8 cellular contexts compared by ENCODE assay signal in genomic region chr11:65264747-65265146, GRCh38. TPM values are rescaled to one million over a fixed set of nuclear protein-coding genes. Genes with fewer than 3 reads are reported as not detected.
DNase-seq lines count a peak whose midpoint lies in the region; ATAC-seq and TF ChIP-seq lines count a peak whose summit lies in the region.
"Not testable (repeated sequence)": the region's sequence is repeated elsewhere in the genome, so short reads cannot be mapped to it uniquely, and the experiment has no call there.

No MANE protein-coding gene starts in this region.

- not testable (repeated sequence) for H3K27me3 Mint-ChIP-seq in T-helper 1 cell treated with Interleukin-12 subunit alpha and Interleukin-12 subunit beta and Interleukin-4 antibody, amounts not matched to agents 30 μg/mL and 1 μg/mL, for 36 hours (ENCODE audit: low read depth); activated CD8-positive, alpha-beta T cell treated with anti-CD3 and anti-CD28 coated beads for 36 hours; activated naive CD4-positive, alpha-beta T cell treated with anti-CD3 and anti-CD28 coated beads for 36 hours (ENCODE audit: low read depth); brain; natural killer cell (ENCODE audit: low read depth in 2 of 2); stimulated activated naive CD8-positive, alpha-beta T cell treated with anti-CD3 and anti-CD28 coated beads, Interleukin-15, amount 100 ng/mL, for 72 hours

- not testable (repeated sequence) for H3K9me3 Mint-ChIP-seq in T-helper 1 cell treated with Interleukin-12 subunit alpha and Interleukin-12 subunit beta and Interleukin-4 antibody, amounts not matched to agents 30 μg/mL and 1 μg/mL, for 36 hours; activated CD8-positive, alpha-beta T cell treated with anti-CD3 and anti-CD28 coated beads for 36 hours; activated naive CD4-positive, alpha-beta T cell treated with anti-CD3 and anti-CD28 coated beads for 36 hours; brain; natural killer cell; stimulated activated naive CD8-positive, alpha-beta T cell treated with anti-CD3 and anti-CD28 coated beads, Interleukin-15, amount 100 ng/mL, for 72 hours

- peaks cover 24% of the 10 kb centered on the region for H3K36me3 Mint-ChIP-seq in T-helper 1 cell treated with Interleukin-12 subunit alpha and Interleukin-12 subunit beta and Interleukin-4 antibody, amounts not matched to agents 30 μg/mL and 1 μg/mL, for 36 hours (ENCODE audit: low read depth)
- H3K36me3 Mint-ChIP-seq in activated CD8-positive, alpha-beta T cell treated with anti-CD3 and anti-CD28 coated beads for 36 hours (ENCODE audit: low read depth), result peaks cover 46% of the 10 kb centered on the region
- peaks cover 53% of the 10 kb centered on the region for H3K36me3 Mint-ChIP-seq in activated naive CD4-positive, alpha-beta T cell treated with anti-CD3 and anti-CD28 coated beads for 36 hours (ENCODE audit: low read depth)
- H3K36me3 Mint-ChIP-seq in brain, result peaks cover 14% of the 10 kb centered on the region
- not testable (repeated sequence) for H3K36me3 Mint-ChIP-seq in natural killer cell

- not testable (repeated sequence) for H3K27ac ChIP-seq in BLaER1 treated with 17β-estradiol and CSF1 and Interleukin-3, amounts not matched to agents 10 nM and 100 nM; DOHH2 (ENCODE audit: low read depth, low read length)

- H3K4me2 ChIP-seq in BLaER1 treated with 17β-estradiol and CSF1 and Interleukin-3, amounts not matched to agents 10 nM and 100 nM, result peak overlapping the region in 6 of 11 experiments; percentile 6 to 96 (median 94); a peak in 4 of 22 replicates
- H3K4me2 ChIP-seq in DOHH2 (ENCODE audit: low read length), result peak overlapping the region; percentile 3; the same call in 1 of the 2 replicates

- H3K79me2 ChIP-seq in DOHH2 (ENCODE audit: control insufficient read depth, low read length), result peaks cover 64% of the 10 kb centered on the region

- not testable (repeated sequence) for H3K4me3 ChIP-seq in BLaER1 treated with 17β-estradiol and CSF1 and Interleukin-3, amounts not matched to agents 10 nM and 100 nM; DOHH2 (ENCODE audit: low read length)

- H3F3A ChIP-seq in DOHH2 (ENCODE audit: control insufficient read depth, insufficient read depth), result not testable (repeated sequence)

- TF ChIP-seq CTCF in DOHH2 (IDR thresholded peaks at IDR 0.05; ENCODE audit: low read depth, low read length, poor library complexity, severe bottlenecking); activated CD8-positive, alpha-beta T cell treated with anti-CD3 and anti-CD28 coated beads for 36 hours (IDR thresholded peaks at IDR 0.05); brain (conservative IDR thresholded peaks at IDR 0.05); natural killer cell (IDR thresholded peaks at IDR 0.05): not testable (repeated sequence)

- CTCF ChIA-PET in activated CD8-positive, alpha-beta T cell treated with anti-CD3 and anti-CD28 coated beads for 36 hours (lab: Charles Lee), result interaction anchor here (1.1 to 3.0 kb wide), 4 partner anchors 10 to 66 kb away, joined by 3 to 16 read pairs (median 11); no protein-coding TSS in a partner anchor
- CTCF ChIA-PET in activated naive CD4-positive, alpha-beta T cell treated with anti-CD3 and anti-CD28 coated beads for 36 hours (lab: Charles Lee), result interaction anchor here (1.1 to 2.1 kb wide), 3 partner anchors 9 to 37 kb away, joined by 3 to 8 read pairs (median 3); no protein-coding TSS in a partner anchor

- POLR2A ChIA-PET in activated CD8-positive, alpha-beta T cell treated with anti-CD3 and anti-CD28 coated beads for 36 hours (lab: Charles Lee), result interaction anchor here (1.1 kb wide), 1 partner anchor 158 kb away, joined by 3 read pairs; no protein-coding TSS in a partner anchor

- peaks cover 20 to 60% (median 54%) of the 10 kb centered on the region in 11 experiments; a peak in 21 of 22 replicates for H3K36me3 ChIP-seq in BLaER1 treated with 17β-estradiol and CSF1 and Interleukin-3, amounts not matched to agents 10 nM and 100 nM
- peaks cover 73% of the 10 kb centered on the region for H3K36me3 ChIP-seq in DOHH2 (ENCODE audit: control insufficient read depth, low read length)

- peaks cover 0 to 12% (median 0%) of the 10 kb centered on the region in 11 experiments; a peak in 2 of 22 replicates for H4K20me1 ChIP-seq in BLaER1 treated with 17β-estradiol and CSF1 and Interleukin-3, amounts not matched to agents 10 nM and 100 nM
- peaks cover 11% of the 10 kb centered on the region; the same call in 1 of the 2 replicates for H4K20me1 ChIP-seq in DOHH2 (ENCODE audit: control insufficient read depth, insufficient read depth, low read depth, low read length)

- H3K4me1 ChIP-seq in BLaER1 treated with 17β-estradiol and CSF1 and Interleukin-3, amounts not matched to agents 10 nM and 100 nM, result peaks cover 24 to 48% (median 38%) of the 10 kb centered on the region in 10 experiments
- peaks cover 28% of the 10 kb centered on the region for H3K4me1 ChIP-seq in DOHH2 (ENCODE audit: control insufficient read depth, low read length)

- H3K27me3 ChIP-seq in BLaER1 treated with 17β-estradiol and CSF1 and Interleukin-3, amounts not matched to agents 10 nM and 100 nM; DOHH2 (ENCODE audit: control insufficient read depth, low read length): not testable (repeated sequence)

- H3K9me3 ChIP-seq in BLaER1 treated with 17β-estradiol and CSF1 and Interleukin-3, amounts not matched to agents 10 nM and 100 nM (replicated peaks in 1 of 11); DOHH2 (ENCODE audit: control insufficient read depth, insufficient read depth, low read length): not testable (repeated sequence)

- H3K27ac Mint-ChIP-seq in T-helper 1 cell treated with Interleukin-12 subunit alpha and Interleukin-12 subunit beta and Interleukin-4 antibody, amounts not matched to agents 30 μg/mL and 1 μg/mL, for 36 hours, result peak overlapping the region; percentile 41
- H3K27ac Mint-ChIP-seq in activated CD8-positive, alpha-beta T cell treated with anti-CD3 and anti-CD28 coated beads for 36 hours; activated naive CD4-positive, alpha-beta T cell treated with anti-CD3 and anti-CD28 coated beads for 36 hours: not testable (repeated sequence)
- peak overlapping the region in 1 of 5 experiments; percentile 27 for H3K27ac Mint-ChIP-seq in brain
- peak overlapping the region in 1 of 2 donors; percentile 25 for H3K27ac Mint-ChIP-seq in natural killer cell
- H3K27ac Mint-ChIP-seq in stimulated activated naive CD8-positive, alpha-beta T cell treated with anti-CD3 and anti-CD28 coated beads, Interleukin-15, amount 100 ng/mL, for 72 hours, result peak overlapping the region in 1 of 2 donors; percentile 13

- peaks cover 34% of the 10 kb centered on the region for H3K4me1 Mint-ChIP-seq in T-helper 1 cell treated with Interleukin-12 subunit alpha and Interleukin-12 subunit beta and Interleukin-4 antibody, amounts not matched to agents 30 μg/mL and 1 μg/mL, for 36 hours (ENCODE audit: low read depth)
- H3K4me1 Mint-ChIP-seq in activated CD8-positive, alpha-beta T cell treated with anti-CD3 and anti-CD28 coated beads for 36 hours (ENCODE audit: low read depth), result peaks cover 35% of the 10 kb centered on the region
- peaks cover 44% of the 10 kb centered on the region for H3K4me1 Mint-ChIP-seq in activated naive CD4-positive, alpha-beta T cell treated with anti-CD3 and anti-CD28 coated beads for 36 hours (ENCODE audit: low read depth)
- H3K4me1 Mint-ChIP-seq in brain (peaks cover 28% of the 10 kb centered on the region), natural killer cell (peaks cover 19 to 37% of the 10 kb centered on the region in 2 donors)
- H3K4me1 Mint-ChIP-seq in stimulated activated naive CD8-positive, alpha-beta T cell treated with anti-CD3 and anti-CD28 coated beads, Interleukin-15, amount 100 ng/mL, for 72 hours, result peaks cover 53% of the 10 kb centered on the region

- peak overlapping the region; percentile 68 for H3K4me3 Mint-ChIP-seq in T-helper 1 cell treated with Interleukin-12 subunit alpha and Interleukin-12 subunit beta and Interleukin-4 antibody, amounts not matched to agents 30 μg/mL and 1 μg/mL, for 36 hours
- H3K4me3 Mint-ChIP-seq in activated CD8-positive, alpha-beta T cell treated with anti-CD3 and anti-CD28 coated beads for 36 hours, result peak overlapping the region; percentile 2
- peak overlapping the region; percentile 13 for H3K4me3 Mint-ChIP-seq in activated naive CD4-positive, alpha-beta T cell treated with anti-CD3 and anti-CD28 coated beads for 36 hours
- peak overlapping the region; percentile 62 to 81 (median 67) for H3K4me3 Mint-ChIP-seq in brain
- H3K4me3 Mint-ChIP-seq in natural killer cell, result peak overlapping the region; percentile 57
- H3K4me3 Mint-ChIP-seq in stimulated activated naive CD8-positive, alpha-beta T cell treated with anti-CD3 and anti-CD28 coated beads, Interleukin-15, amount 100 ng/mL, for 72 hours, result peak overlapping the region; percentile 6 to 62

- intact Hi-C loops in activated CD8-positive, alpha-beta T cell treated with anti-CD3 and anti-CD28 coated beads for 36 hours (cut with micrococcal nuclease); natural killer cell (cut with micrococcal nuclease): not testable (repeated sequence)
- intact Hi-C loops in activated naive CD4-positive, alpha-beta T cell treated with anti-CD3 and anti-CD28 coated beads for 36 hours (cut with micrococcal nuclease), result loop anchor here (5.0 kb wide), 4 partner anchors 68 to 252 kb away; partner anchors contain the start of genes ARL2, DPF2, SYVN1 and TM7SF2

- H3K9me2 ChIP-seq in DOHH2 (replicated peaks; ENCODE audit: control insufficient read depth, low read length), result not testable (repeated sequence)

- H3K9ac ChIP-seq in BLaER1 treated with 17β-estradiol and CSF1 and Interleukin-3, amounts not matched to agents 10 nM and 100 nM, result peak overlapping the region in 1 of 11 experiments; percentile 18; a peak in 1 of 22 replicates

- not testable (repeated sequence) for ATAC-seq in activated CD8-positive, alpha-beta T cell treated with anti-CD3 and anti-CD28 coated beads for 36 hours; natural killer cell; stimulated activated naive CD8-positive, alpha-beta T cell treated with anti-CD3 and anti-CD28 coated beads, Interleukin-15, amount 100 ng/mL, for 72 hours

- DNase-seq in activated CD8-positive, alpha-beta T cell treated with anti-CD3 and anti-CD28 coated beads for 36 hours; activated naive CD4-positive, alpha-beta T cell treated with anti-CD3 and anti-CD28 coated beads for 36 hours; natural killer cell; stimulated activated naive CD8-positive, alpha-beta T cell treated with anti-CD3 and anti-CD28 coated beads, Interleukin-15, amount 100 ng/mL, for 72 hours: not testable (repeated sequence)

RNA-seq across cellular contexts. Expression of gene POLA2, which starts 3.0 kb away (rescaled TPM):
- 10 to 100 TPM; 55.2 to 63.8 TPM for total RNA-seq in activated CD8-positive, alpha-beta T cell treated with anti-CD3 and anti-CD28 coated beads for 36 hours
- 10 to 100 TPM; 65.1 to 67.0 TPM for total RNA-seq in activated naive CD4-positive, alpha-beta T cell treated with anti-CD3 and anti-CD28 coated beads for 36 hours
- polyA plus RNA-seq in brain (ENCODE audit: insufficient read depth, low read depth, low replicate concordance), result 26.4 TPM
- 10 to 100 TPM; 21.2 to 24.2 (median 22.7) TPM for total RNA-seq in natural killer cell

RNA-seq across cellular contexts. Expression of gene CDC42EP2, which starts 49.9 kb away (rescaled TPM):
- total RNA-seq in activated CD8-positive, alpha-beta T cell treated with anti-CD3 and anti-CD28 coated beads for 36 hours, result 1 to 10 TPM in 1 of 2 experiments, not detected in 1; 1.2 TPM
- total RNA-seq in activated naive CD4-positive, alpha-beta T cell treated with anti-CD3 and anti-CD28 coated beads for 36 hours, result 1 to 10 TPM in 1 of 2 experiments, under 1 TPM in 1; 0.57 to 1.5 TPM
- polyA plus RNA-seq in brain (ENCODE audit: insufficient read depth, low read depth, low replicate concordance), result 8.3 TPM
- 1 to 10 TPM; 1.4 to 1.5 (median 1.5) TPM for total RNA-seq in natural killer cell

Comparison
In these comparisons a context has a peak if more than half of its experiments do, and no peak if none do; other contexts are left out.
1. H3K4me3 Mint-ChIP-seq: peak in every context shown above with its lines; median percentile 68 in T-helper 1 cell treated with Interleukin-12 subunit alpha and Interleukin-12 subunit beta and Interleukin-4 antibody, amounts not matched to agents 30 μg/mL and 1 μg/mL, for 36 hours; 67 in brain; 57 in natural killer cell; 34 in stimulated activated naive CD8-positive, alpha-beta T cell treated with anti-CD3 and anti-CD28 coated beads, Interleukin-15, amount 100 ng/mL, for 72 hours; 13 in activated naive CD4-positive, alpha-beta T cell treated with anti-CD3 and anti-CD28 coated beads for 36 hours; 2 in activated CD8-positive, alpha-beta T cell treated with anti-CD3 and anti-CD28 coated beads for 36 hours.